ENCODE assay signal across 8 cellular contexts in genomic region chr3:43106293-43106628, GRCh38. TPM values are rescaled to one million over a fixed set of nuclear protein-coding genes. Genes with fewer than 3 reads are reported as not detected.
DNase-seq lines count a peak whose midpoint lies in the region; ATAC-seq, FAIRE-seq and TF ChIP-seq lines count a peak whose summit lies in the region.

No MANE protein-coding gene starts in this region.

- H3K4me1 Mint-ChIP-seq in CD4-positive, alpha-beta T cell (ENCODE audit: low read depth): peaks cover 26% of the 10 kb centered on the region

- H3K4me2 ChIP-seq in endothelial cell of umbilical vein (ENCODE audit: insufficient read depth, low read length): peak overlapping the region; percentile 98

- POLR2A ChIA-PET in CD4-positive, alpha-beta T cell (lab: Charles Lee): interaction anchor here (1.5 kb wide), 1 partner anchor 56 kb away, joined by 4 read pairs; no protein-coding TSS in a partner anchor
- POLR2A ChIA-PET in endothelial cell of umbilical vein (lab: Charles Lee): no interaction called here

- no peaks in the 10 kb centered on the region for H3K36me3 ChIP-seq in endothelial cell of umbilical vein (ENCODE audit: control insufficient read depth in 2 of 2, extremely low read depth in 1 of 2, insufficient read depth in 2 of 2, low read length in 2 of 2)
- no peaks in the 10 kb centered on the region for H3K36me3 ChIP-seq in neuron (ENCODE audit: insufficient read depth, low read length)

- peak overlapping the region; percentile 89 for H3K4me3 Mint-ChIP-seq in CD4-positive, alpha-beta T cell

- no peak for DNase-seq in CD4-positive, alpha-beta T cell
- DNase-seq in M059J (ENCODE audit: low read depth): peak; percentile 9
- no peak for DNase-seq in endothelial cell of umbilical vein (ENCODE audit: low read depth, low spot score)
- DNase-seq in NCI-H146 (lab: John Stamatoyannopoulos, UW): no peak
- DNase-seq in glomerular visceral epithelial cell (ENCODE audit: extremely low spot score): no peak
- DNase-seq in NCI-H1436 (lab: John Stamatoyannopoulos, UW): no peak

- H3K4me1 ChIP-seq in endothelial cell of umbilical vein (ENCODE audit: control insufficient read depth, extremely low read depth, insufficient read depth, low read length): peaks cover 4% of the 10 kb centered on the region
- peaks cover 11% of the 10 kb centered on the region for H3K4me1 ChIP-seq in neuron (ENCODE audit: insufficient read depth, low read length)

- H3K27ac ChIP-seq in CD4-positive, alpha-beta T cell (ENCODE audit: low read depth, low read length): no peak overlapping the region
- H3K27ac ChIP-seq in endothelial cell of umbilical vein (ENCODE audit: insufficient read depth, low read depth, low read length): no peak overlapping the region

- CTCF ChIA-PET in CD4-positive, alpha-beta T cell (lab: Charles Lee): no interaction called here
- CTCF ChIA-PET in endothelial cell of umbilical vein (lab: Charles Lee): interaction anchor here (1.4 kb wide), 1 partner anchor 17 kb away, joined by 4 read pairs; no protein-coding TSS in a partner anchor

- no peaks in the 10 kb centered on the region for H3K36me3 Mint-ChIP-seq in CD4-positive, alpha-beta T cell (ENCODE audit: low read depth)

- H3K9me3 Mint-ChIP-seq in CD4-positive, alpha-beta T cell: no peaks in the 10 kb centered on the region

- H2AFZ ChIP-seq in endothelial cell of umbilical vein (ENCODE audit: low read depth, low read length) (peak overlapping the region; percentile 96), neuron (ENCODE audit: low read depth, low read length) (peak overlapping the region; percentile 95)

- peak overlapping the region; percentile 7 for H3K9ac ChIP-seq in endothelial cell of umbilical vein (replicated peaks; ENCODE audit: extremely low read depth, insufficient read depth, low read length)

- BruUV-seq in endothelial cell of umbilical vein (replicated peaks; lab: Mats Ljungman, UMichigan): no TSS peak

- TF ChIP-seq CTCF in CD4-positive, alpha-beta T cell (IDR thresholded peaks at IDR 0.05): no peak
- no peak for TF ChIP-seq CTCF in endothelial cell of umbilical vein (IDR thresholded peaks at IDR 0.05; ENCODE audit: extremely low read depth in 1 of 2, insufficient read depth in 1 of 2, low read depth in 1 of 2, low read length in 2 of 2)

- H3K4me3 ChIP-seq in endothelial cell of umbilical vein (replicated peaks in 1 of 3; ENCODE audit: insufficient read depth in 1 of 3, low read depth in 1 of 3, low read length in 3 of 3) (peak overlapping the region; percentile 62 to 71 (median 68)), neuron (ENCODE audit: low read length) (peak overlapping the region; percentile 77)

- no peak for TF ChIP-seq POLR2A in endothelial cell of umbilical vein (IDR thresholded peaks at IDR 0.05; ENCODE audit: low read depth, low read length)

- dilution Hi-C loops in endothelial cell of umbilical vein (cut with MboI; ENCODE audit: extremely low pct_ligation_motif_present, low sequenced_read_pairs): no loop called here

- no peaks in the 10 kb centered on the region for H3K27me3 ChIP-seq in CD4-positive, alpha-beta T cell (ENCODE audit: control insufficient read depth, insufficient read depth, low read length)
- H3K27me3 ChIP-seq in endothelial cell of umbilical vein (ENCODE audit: control insufficient read depth in 2 of 2, insufficient read depth in 2 of 2, low read length in 2 of 2) (no peaks in the 10 kb centered on the region), neuron (ENCODE audit: insufficient read depth, low read length) (no peaks in the 10 kb centered on the region)

- H3K79me2 ChIP-seq in endothelial cell of umbilical vein (ENCODE audit: control insufficient read depth, insufficient read depth, low read length): no peaks in the 10 kb centered on the region

- ATAC-seq in CD4-positive, alpha-beta T cell (ENCODE audit: poor library complexity): no peak
- no peak for ATAC-seq in HG02610 (IDR thresholded peaks at IDR 0.05; ENCODE audit: unreplicated experiment)

- no peak for FAIRE-seq in endothelial cell of umbilical vein (lab: Jason Lieb, UNC)

- intact Hi-C loops in CD4-positive, alpha-beta T cell (cut with DNase I, micrococcal nuclease): loop anchor here in 1 of 2 experiments (5.0 to 10.0 kb wide), 5 partner anchors 181 to 1869 kb away; partner anchors contain the start of genes ABHD5, ACKR2, ANO10 and EXOSC7
- intact Hi-C loops in endothelial cell of umbilical vein (cut with micrococcal nuclease): no loop called here

- no peaks in the 10 kb centered on the region for H4K20me1 ChIP-seq in endothelial cell of umbilical vein (replicated peaks; ENCODE audit: control insufficient read depth, extremely low read depth, insufficient read depth, low read length)

- H3K27ac Mint-ChIP-seq in CD4-positive, alpha-beta T cell: peak overlapping the region; percentile 56

- no peaks in the 10 kb centered on the region for H3K9me1 ChIP-seq in endothelial cell of umbilical vein (replicated peaks; ENCODE audit: control insufficient read depth, extremely low read depth, insufficient read depth, low read length)

- H3K27me3 Mint-ChIP-seq in CD4-positive, alpha-beta T cell: no peaks in the 10 kb centered on the region

- H3K9me3 ChIP-seq in CD4-positive, alpha-beta T cell (ENCODE audit: control insufficient read depth, low read length): no peaks in the 10 kb centered on the region
- H3K9me3 ChIP-seq in endothelial cell of umbilical vein (replicated peaks; ENCODE audit: control insufficient read depth, insufficient read depth, low read length): no peaks in the 10 kb centered on the region
- H3K9me3 ChIP-seq in neuron (ENCODE audit: low read length): no peaks in the 10 kb centered on the region

TF ChIP-seq in endothelial cell of umbilical vein, 7 proteins besides CTCF, POLR2A, EP300 and RAD21:
- no peak for TF ChIP-seq MAX (IDR thresholded peaks at IDR 0.05; ENCODE audit: insufficient read depth, insufficient read length)
- no peak for TF ChIP-seq POLR2AphosphoS5 (IDR thresholded peaks at IDR 0.05; ENCODE audit: insufficient read depth, low read depth, low read length)
- TF ChIP-seq JUN (IDR thresholded peaks at IDR 0.05; ENCODE audit: borderline replicate concordance, insufficient read depth, insufficient read length, low read depth): no peak
- TF ChIP-seq MYC (IDR thresholded peaks at IDR 0.05; ENCODE audit: low read depth, low read length): no peak
- TF ChIP-seq EZH2 (IDR thresholded peaks at IDR 0.05; ENCODE audit: borderline replicate concordance, low read depth, low read length, severe bottlenecking): no peak

RNA-seq across cellular contexts. Expression of gene POMGNT2, which starts 0.4 kb away (rescaled TPM):
- 1 to 10 TPM; 6.8 to 8.4 TPM for total RNA-seq in CD4-positive, alpha-beta T cell
- 17.1 and 24.4 TPM in 2 replicates for total RNA-seq in M059J (2014; rRNA removed; shearing (Covaris generic))
- total RNA-seq in endothelial cell of umbilical vein: 6.4 and 9.1 TPM in 2 replicates
- 16.3 and 19.0 TPM in 2 replicates for polyA plus RNA-seq in endothelial cell of umbilical vein
- 10.6 and 10.7 TPM in 2 replicates for polyA plus RNA-seq in endothelial cell of umbilical vein (2011; cell fraction: cytosol; rRNA removed)
- polyA plus RNA-seq in endothelial cell of umbilical vein (2011; cell fraction: nucleus; rRNA removed): 5.5 and 6.8 TPM in 2 replicates
- polyA plus RNA-seq in endothelial cell of umbilical vein (2012): 4.6 and 6.0 TPM in 2 replicates
- 5.6 and 8.0 TPM in 2 replicates for polyA minus RNA-seq in endothelial cell of umbilical vein
- 5.3 TPM for polyA minus RNA-seq in endothelial cell of umbilical vein (2011; cell fraction: cytosol; rRNA and poly(A)+ RNA removed)
- polyA minus RNA-seq in endothelial cell of umbilical vein (2011; cell fraction: nucleus; rRNA and poly(A)+ RNA removed): 1.8 and 2.1 TPM in 2 replicates
